Comparison of ENCODE assay signal across 1 cellular context in the genomic region with DNA sequence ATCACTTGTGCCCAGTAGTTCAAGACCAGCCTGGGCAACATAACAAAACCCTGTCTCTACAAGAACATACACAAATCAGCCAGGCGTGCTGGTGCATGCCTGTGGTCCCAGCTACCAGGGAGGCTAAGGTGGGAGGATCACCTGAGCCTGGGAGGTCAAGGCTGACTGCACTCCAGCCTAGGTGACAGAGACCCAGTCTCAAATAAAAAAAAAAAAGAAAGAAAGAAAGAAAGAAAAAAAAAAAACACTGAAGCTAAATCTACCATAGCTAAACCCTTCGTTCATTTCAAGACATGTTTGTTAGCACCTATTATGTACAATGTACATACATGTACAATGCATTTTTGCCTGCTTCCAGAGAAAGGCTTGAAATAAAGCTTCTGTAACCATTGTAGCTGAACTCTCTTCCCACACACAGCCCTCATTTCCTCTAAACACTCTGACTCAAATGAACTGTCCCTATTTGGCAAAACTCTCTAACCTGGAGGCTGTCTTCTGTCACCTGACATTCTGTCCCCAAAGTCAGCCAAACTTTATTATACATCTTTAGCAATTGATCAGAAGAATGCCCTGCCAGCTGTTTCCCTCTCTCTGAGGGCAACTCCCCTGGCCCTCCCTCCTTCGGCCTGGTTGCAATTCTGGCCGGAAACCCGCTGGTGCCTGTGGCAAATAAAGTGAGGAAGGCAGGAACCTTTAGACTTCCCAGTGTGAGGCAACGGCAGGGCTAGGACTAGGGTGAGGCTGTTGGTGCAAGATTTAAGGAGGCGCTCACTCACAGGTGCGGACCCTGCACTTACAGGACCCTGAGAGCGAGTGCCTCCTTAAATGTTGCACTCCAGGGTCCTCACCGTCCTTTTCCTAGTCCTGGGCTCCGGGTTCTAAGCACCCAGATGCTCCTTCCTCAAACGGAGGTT.
A peak's percentile ranks its signal among the peaks of the same experiment; 100 is the strongest.
TF ChIP-seq lines count a peak whose summit lies in the region.

No MANE protein-coding gene starts in this region.

TF ChIP-seq in HepG2, 621 proteins besides CTCF, POLR2A, EP300 and RAD21 (continued from another document and continues in another):
- TF ChIP-seq TP53 (CRISPR knock-in tag; conservative IDR thresholded peaks at IDR 0.05) (no peak), NCOA1 (CRISPR knock-in tag; IDR thresholded peaks at IDR 0.05) (no peak), ZNF83 (CRISPR knock-in tag; IDR thresholded peaks at IDR 0.05; ENCODE audit: borderline replicate concordance) (no peak), ELF3 (CRISPR knock-in tag; IDR thresholded peaks at IDR 0.05) (peak; percentile 66; the same call in 1 of the 2 replicates), FOXP1 (IDR thresholded peaks at IDR 0.05) (no peak), FOXP1 (CRISPR knock-in tag; IDR thresholded peaks at IDR 0.05) (no peak), SRSF4 (IDR thresholded peaks at IDR 0.05; ENCODE audit: low read depth, low read length, poor library complexity, severe bottlenecking) (no peak), ZEB1 (IDR thresholded peaks at IDR 0.05; ENCODE audit: insufficient replicate concordance, low read depth) (no peak), SIN3B (IDR thresholded peaks at IDR 0.05; ENCODE audit: low read length) (no peak), ZNF17 (CRISPR knock-in tag; IDR thresholded peaks at IDR 0.05) (no peak), SP5 (CRISPR knock-in tag; IDR thresholded peaks at IDR 0.05; ENCODE audit: borderline replicate concordance, low read depth) (peak; percentile 66), MAFK (conservative IDR thresholded peaks at IDR 0.05 in 1 of 2, IDR thresholded peaks at IDR 0.05 in 1 of 2; ENCODE audit: low read length in 2 of 2) (no peak), ZNF883 (CRISPR knock-in tag; IDR thresholded peaks at IDR 0.05; ENCODE audit: not compliant biosample characterization) (no peak), KLF13 (CRISPR knock-in tag; IDR thresholded peaks at IDR 0.05) (no peak), NFIB (CRISPR knock-in tag; IDR thresholded peaks at IDR 0.05; ENCODE audit: borderline replicate concordance) (no peak), ZNF747 (CRISPR knock-in tag; IDR thresholded peaks at IDR 0.05; ENCODE audit: borderline replicate concordance) (no peak), AGO2 (optimal IDR thresholded peaks at IDR 0.05; ENCODE audit: low read depth, low read length) (no peak), ZNF775 (CRISPR knock-in tag; IDR thresholded peaks at IDR 0.05; ENCODE audit: borderline replicate concordance) (0 out of 2 replicates have a peak, but pooled peaks have one; percentile 27), ERF (CRISPR knock-in tag; IDR thresholded peaks at IDR 0.05) (peak; percentile 36; the same call in 1 of the 2 replicates), RCOR2 (CRISPR knock-in tag; IDR thresholded peaks at IDR 0.05) (0 out of 2 replicates have a peak, but pooled peaks have one; percentile 30), MAZ (IDR thresholded peaks at IDR 0.05; ENCODE audit: borderline replicate concordance, low read depth, low read length) (no peak), MAZ (CRISPR knock-in tag; IDR thresholded peaks at IDR 0.05; ENCODE audit: low read depth) (peak; percentile 46; the same call in 1 of the 2 replicates), ZFP62 (CRISPR knock-in tag; IDR thresholded peaks at IDR 0.05) (no peak), SAP130 (CRISPR knock-in tag; IDR thresholded peaks at IDR 0.05; ENCODE audit: low read depth) (peak; percentile 93), HDAC6 (IDR thresholded peaks at IDR 0.05; ENCODE audit: low read depth, low read length) (no peak), RXRA (CRISPR knock-in tag; IDR thresholded peaks at IDR 0.05) (peak; percentile 22; the same call in 1 of the 2 replicates), MIER3 (CRISPR knock-in tag; IDR thresholded peaks at IDR 0.05; ENCODE audit: borderline replicate concordance) (no peak)
- TF ChIP-seq, protein P1, sequence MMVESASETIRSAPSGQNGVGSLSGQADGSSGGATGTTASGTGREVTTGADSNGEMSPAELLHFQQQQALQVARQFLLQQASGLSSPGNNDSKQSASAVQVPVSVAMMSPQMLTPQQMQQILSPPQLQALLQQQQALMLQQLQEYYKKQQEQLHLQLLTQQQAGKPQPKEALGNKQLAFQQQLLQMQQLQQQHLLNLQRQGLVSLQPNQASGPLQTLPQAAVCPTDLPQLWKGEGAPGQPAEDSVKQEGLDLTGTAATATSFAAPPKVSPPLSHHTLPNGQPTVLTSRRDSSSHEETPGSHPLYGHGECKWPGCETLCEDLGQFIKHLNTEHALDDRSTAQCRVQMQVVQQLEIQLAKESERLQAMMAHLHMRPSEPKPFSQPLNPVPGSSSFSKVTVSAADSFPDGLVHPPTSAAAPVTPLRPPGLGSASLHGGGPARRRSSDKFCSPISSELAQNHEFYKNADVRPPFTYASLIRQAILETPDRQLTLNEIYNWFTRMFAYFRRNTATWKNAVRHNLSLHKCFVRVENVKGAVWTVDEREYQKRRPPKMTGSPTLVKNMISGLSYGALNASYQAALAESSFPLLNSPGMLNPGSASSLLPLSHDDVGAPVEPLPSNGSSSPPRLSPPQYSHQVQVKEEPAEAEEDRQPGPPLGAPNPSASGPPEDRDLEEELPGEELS (CRISPR knock-in tag; IDR thresholded peaks at IDR 0.05): no peak; the same call in 1 of the 2 replicates
- TF ChIP-seq, protein P2, sequence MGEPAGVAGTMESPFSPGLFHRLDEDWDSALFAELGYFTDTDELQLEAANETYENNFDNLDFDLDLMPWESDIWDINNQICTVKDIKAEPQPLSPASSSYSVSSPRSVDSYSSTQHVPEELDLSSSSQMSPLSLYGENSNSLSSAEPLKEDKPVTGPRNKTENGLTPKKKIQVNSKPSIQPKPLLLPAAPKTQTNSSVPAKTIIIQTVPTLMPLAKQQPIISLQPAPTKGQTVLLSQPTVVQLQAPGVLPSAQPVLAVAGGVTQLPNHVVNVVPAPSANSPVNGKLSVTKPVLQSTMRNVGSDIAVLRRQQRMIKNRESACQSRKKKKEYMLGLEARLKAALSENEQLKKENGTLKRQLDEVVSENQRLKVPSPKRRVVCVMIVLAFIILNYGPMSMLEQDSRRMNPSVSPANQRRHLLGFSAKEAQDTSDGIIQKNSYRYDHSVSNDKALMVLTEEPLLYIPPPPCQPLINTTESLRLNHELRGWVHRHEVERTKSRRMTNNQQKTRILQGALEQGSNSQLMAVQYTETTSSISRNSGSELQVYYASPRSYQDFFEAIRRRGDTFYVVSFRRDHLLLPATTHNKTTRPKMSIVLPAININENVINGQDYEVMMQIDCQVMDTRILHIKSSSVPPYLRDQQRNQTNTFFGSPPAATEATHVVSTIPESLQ (CRISPR knock-in tag; conservative IDR thresholded peaks at IDR 0.05): no peak
- TF ChIP-seq, protein P3, sequence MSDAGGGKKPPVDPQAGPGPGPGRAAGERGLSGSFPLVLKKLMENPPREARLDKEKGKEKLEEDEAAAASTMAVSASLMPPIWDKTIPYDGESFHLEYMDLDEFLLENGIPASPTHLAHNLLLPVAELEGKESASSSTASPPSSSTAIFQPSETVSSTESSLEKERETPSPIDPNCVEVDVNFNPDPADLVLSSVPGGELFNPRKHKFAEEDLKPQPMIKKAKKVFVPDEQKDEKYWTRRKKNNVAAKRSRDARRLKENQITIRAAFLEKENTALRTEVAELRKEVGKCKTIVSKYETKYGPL (CRISPR knock-in tag; IDR thresholded peaks at IDR 0.05): no peak
- TF ChIP-seq, protein P4, sequence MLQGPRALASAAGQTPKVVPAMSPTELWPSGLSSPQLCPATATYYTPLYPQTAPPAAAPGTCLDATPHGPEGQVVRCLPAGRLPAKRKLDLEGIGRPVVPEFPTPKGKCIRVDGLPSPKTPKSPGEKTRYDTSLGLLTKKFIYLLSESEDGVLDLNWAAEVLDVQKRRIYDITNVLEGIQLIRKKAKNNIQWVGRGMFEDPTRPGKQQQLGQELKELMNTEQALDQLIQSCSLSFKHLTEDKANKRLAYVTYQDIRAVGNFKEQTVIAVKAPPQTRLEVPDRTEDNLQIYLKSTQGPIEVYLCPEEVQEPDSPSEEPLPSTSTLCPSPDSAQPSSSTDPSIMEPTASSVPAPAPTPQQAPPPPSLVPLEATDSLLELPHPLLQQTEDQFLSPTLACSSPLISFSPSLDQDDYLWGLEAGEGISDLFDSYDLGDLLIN (CRISPR knock-in tag; IDR thresholded peaks at IDR 0.05; ENCODE audit: borderline replicate concordance): no peak
- TF ChIP-seq, protein P5, sequence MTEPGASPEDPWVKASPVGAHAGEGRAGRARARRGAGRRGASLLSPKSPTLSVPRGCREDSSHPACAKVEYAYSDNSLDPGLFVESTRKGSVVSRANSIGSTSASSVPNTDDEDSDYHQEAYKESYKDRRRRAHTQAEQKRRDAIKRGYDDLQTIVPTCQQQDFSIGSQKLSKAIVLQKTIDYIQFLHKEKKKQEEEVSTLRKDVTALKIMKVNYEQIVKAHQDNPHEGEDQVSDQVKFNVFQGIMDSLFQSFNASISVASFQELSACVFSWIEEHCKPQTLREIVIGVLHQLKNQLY (CRISPR knock-in tag; IDR thresholded peaks at IDR 0.05): no peak
- TF ChIP-seq, protein P6, sequence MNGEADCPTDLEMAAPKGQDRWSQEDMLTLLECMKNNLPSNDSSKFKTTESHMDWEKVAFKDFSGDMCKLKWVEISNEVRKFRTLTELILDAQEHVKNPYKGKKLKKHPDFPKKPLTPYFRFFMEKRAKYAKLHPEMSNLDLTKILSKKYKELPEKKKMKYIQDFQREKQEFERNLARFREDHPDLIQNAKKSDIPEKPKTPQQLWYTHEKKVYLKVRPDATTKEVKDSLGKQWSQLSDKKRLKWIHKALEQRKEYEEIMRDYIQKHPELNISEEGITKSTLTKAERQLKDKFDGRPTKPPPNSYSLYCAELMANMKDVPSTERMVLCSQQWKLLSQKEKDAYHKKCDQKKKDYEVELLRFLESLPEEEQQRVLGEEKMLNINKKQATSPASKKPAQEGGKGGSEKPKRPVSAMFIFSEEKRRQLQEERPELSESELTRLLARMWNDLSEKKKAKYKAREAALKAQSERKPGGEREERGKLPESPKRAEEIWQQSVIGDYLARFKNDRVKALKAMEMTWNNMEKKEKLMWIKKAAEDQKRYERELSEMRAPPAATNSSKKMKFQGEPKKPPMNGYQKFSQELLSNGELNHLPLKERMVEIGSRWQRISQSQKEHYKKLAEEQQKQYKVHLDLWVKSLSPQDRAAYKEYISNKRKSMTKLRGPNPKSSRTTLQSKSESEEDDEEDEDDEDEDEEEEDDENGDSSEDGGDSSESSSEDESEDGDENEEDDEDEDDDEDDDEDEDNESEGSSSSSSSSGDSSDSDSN (CRISPR knock-in tag; IDR thresholded peaks at IDR 0.05): no peak; the same call in 1 of the 2 replicates
- TF ChIP-seq, protein P7, sequence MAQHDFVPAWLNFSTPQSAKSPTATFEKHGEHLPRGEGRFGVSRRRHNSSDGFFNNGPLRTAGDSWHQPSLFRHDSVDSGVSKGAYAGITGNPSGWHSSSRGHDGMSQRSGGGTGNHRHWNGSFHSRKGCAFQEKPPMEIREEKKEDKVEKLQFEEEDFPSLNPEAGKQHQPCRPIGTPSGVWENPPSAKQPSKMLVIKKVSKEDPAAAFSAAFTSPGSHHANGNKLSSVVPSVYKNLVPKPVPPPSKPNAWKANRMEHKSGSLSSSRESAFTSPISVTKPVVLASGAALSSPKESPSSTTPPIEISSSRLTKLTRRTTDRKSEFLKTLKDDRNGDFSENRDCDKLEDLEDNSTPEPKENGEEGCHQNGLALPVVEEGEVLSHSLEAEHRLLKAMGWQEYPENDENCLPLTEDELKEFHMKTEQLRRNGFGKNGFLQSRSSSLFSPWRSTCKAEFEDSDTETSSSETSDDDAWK (CRISPR knock-in tag; IDR thresholded peaks at IDR 0.05): no peak
- TF ChIP-seq, protein P8, sequence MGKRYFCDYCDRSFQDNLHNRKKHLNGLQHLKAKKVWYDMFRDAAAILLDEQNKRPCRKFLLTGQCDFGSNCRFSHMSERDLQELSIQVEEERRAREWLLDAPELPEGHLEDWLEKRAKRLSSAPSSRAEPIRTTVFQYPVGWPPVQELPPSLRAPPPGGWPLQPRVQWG (CRISPR knock-in tag; IDR thresholded peaks at IDR 0.05; ENCODE audit: borderline replicate concordance, low read depth): no peak
- TF ChIP-seq, protein P9, sequence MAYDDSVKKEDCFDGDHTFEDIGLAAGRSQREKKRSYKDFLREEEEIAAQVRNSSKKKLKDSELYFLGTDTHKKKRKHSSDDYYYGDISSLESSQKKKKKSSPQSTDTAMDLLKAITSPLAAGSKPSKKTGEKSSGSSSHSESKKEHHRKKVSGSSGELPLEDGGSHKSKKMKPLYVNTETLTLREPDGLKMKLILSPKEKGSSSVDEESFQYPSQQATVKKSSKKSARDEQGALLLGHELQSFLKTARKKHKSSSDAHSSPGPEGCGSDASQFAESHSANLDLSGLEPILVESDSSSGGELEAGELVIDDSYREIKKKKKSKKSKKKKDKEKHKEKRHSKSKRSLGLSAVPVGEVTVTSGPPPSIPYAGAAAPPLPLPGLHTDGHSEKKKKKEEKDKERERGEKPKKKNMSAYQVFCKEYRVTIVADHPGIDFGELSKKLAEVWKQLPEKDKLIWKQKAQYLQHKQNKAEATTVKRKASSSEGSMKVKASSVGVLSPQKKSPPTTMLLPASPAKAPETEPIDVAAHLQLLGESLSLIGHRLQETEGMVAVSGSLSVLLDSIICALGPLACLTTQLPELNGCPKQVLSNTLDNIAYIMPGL (CRISPR knock-in tag; IDR thresholded peaks at IDR 0.05; ENCODE audit: borderline replicate concordance in 1 of 2, low read depth in 1 of 2): peak; percentile 50 to 60; a peak in 3 of 4 replicates
